13 cellular contexts compared by ENCODE assay signal in the genomic region with DNA sequence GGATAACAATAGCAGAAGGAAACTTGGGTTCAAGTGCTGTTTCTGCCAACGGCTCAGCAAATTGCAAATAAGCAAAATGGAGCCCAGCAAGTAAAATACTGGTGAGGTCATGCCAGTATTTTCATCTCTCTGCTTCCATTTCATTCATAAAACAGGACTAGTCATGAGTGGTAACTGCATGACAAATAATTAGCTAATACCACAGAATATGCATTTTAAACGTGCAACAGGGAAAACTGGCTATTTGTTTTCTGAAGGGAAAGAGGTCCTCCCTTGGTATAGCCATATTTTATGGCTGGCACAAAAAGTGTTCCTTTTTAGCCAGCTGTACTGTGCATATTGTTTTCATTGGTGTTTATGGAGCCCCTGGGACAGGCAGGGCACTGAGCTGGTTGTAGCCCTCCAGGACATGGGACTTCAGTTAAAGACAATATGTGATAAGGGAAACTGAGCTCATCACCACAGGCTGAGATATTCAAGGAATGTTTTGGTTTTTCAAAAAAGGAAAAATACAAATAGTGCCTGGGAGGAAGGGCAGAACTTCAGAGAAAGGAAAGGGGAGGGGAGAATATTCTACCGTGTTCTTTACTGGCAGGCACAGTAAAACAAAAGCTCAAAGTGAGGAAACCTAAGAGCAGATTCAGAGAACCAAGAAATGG. TPM values are rescaled to one million over a fixed set of nuclear protein-coding genes. Genes with fewer than 3 reads are reported as not detected.
DNase-seq lines count a peak whose midpoint lies in the region; ATAC-seq and TF ChIP-seq lines count a peak whose summit lies in the region.
"Had no signal": no experiment of that assay in that cellular context is flagged by ENCODE, and none has a peak within 500 bp of the region (broad histone marks: within the 10 kb centered on the region; RNA-seq: fewer than 3 reads in every experiment).

No MANE protein-coding gene starts in this region.

- DNase-seq in activated naive CD4-positive, alpha-beta T cell treated with anti-CD3 and anti-CD28 coated beads for 36 hours: no peak
- no peak for DNase-seq in activated naive CD4-positive, alpha-beta T cell (lab: John Stamatoyannopoulos, UW)
- DNase-seq in activated B cell treated with CpG ODN at 0.5 μM for 24 hours: no peak
- DNase-seq in fibroblast of lung (ENCODE audit: low read depth in 2 of 2): peak; percentile 18 to 55
- no peak for DNase-seq in DMS114 treated with DMSO at 0.1 percent for 48 hours (lab: John Stamatoyannopoulos, UW; ENCODE audit: unreplicated experiment)
- DNase-seq in ureter (ENCODE audit: low spot score): no peak
- DNase-seq: erythroblast, left colon had no signal

- H3K4me3 Mint-ChIP-seq in activated naive CD4-positive, alpha-beta T cell treated with anti-CD3 and anti-CD28 coated beads for 36 hours: no peak overlapping the region
- peak overlapping the region; percentile 70 for H3K4me3 Mint-ChIP-seq in activated B cell treated with CpG ODN at 0.5 μM for 24 hours
- peak overlapping the region; percentile 58 for H3K4me3 Mint-ChIP-seq in stimulated activated memory B cell treated with anti-CD40 and anti-IgM and Interleukin-4, amounts not matched to agents 10 μg/mL and 1 μg/mL and 100 μg/mL, for 72 hours

- ATAC-seq in activated B cell treated with CpG ODN at 0.5 μM for 24 hours (ENCODE audit: low read depth) (no peak), GM18502 (IDR thresholded peaks at IDR 0.05; ENCODE audit: poor library complexity, unreplicated experiment) (no peak)
- ATAC-seq in stimulated activated memory B cell treated with anti-CD40 and anti-IgM and Interleukin-4, amounts not matched to agents 10 μg/mL and 1 μg/mL and 100 μg/mL, for 72 hours: no peak
- ATAC-seq: left colon had no signal

- no peaks in the 10 kb centered on the region for H3K27me3 Mint-ChIP-seq in activated naive CD4-positive, alpha-beta T cell treated with anti-CD3 and anti-CD28 coated beads for 36 hours (ENCODE audit: low read depth)
- no peaks in the 10 kb centered on the region for H3K27me3 Mint-ChIP-seq in activated B cell treated with CpG ODN at 0.5 μM for 24 hours
- no peaks in the 10 kb centered on the region for H3K27me3 Mint-ChIP-seq in stimulated activated memory B cell treated with anti-CD40 and anti-IgM and Interleukin-4, amounts not matched to agents 10 μg/mL and 1 μg/mL and 100 μg/mL, for 72 hours

- peaks cover 5% of the 10 kb centered on the region for H3K36me3 Mint-ChIP-seq in activated naive CD4-positive, alpha-beta T cell treated with anti-CD3 and anti-CD28 coated beads for 36 hours (ENCODE audit: low read depth)
- H3K36me3 Mint-ChIP-seq in activated B cell treated with CpG ODN at 0.5 μM for 24 hours (ENCODE audit: low read depth): no peaks in the 10 kb centered on the region
- H3K36me3 Mint-ChIP-seq in stimulated activated memory B cell treated with anti-CD40 and anti-IgM and Interleukin-4, amounts not matched to agents 10 μg/mL and 1 μg/mL and 100 μg/mL, for 72 hours: no peaks in the 10 kb centered on the region

- TF ChIP-seq CTCF in activated B cell treated with CpG ODN at 0.5 μM for 24 hours (IDR thresholded peaks at IDR 0.05) (no peak), fibroblast of lung (conservative IDR thresholded peaks at IDR 0.05 in 1 of 2, IDR thresholded peaks at IDR 0.05 in 1 of 2; ENCODE audit: low read depth in 1 of 2, low read length in 2 of 2) (no peak)

- POLR2A ChIA-PET in activated B cell treated with CpG ODN at 0.5 μM for 24 hours (lab: Charles Lee): interaction anchor here (0.5 to 2.4 kb wide), 5 partner anchors 12 to 54 kb away, joined by 3 to 17 read pairs (median 10); no protein-coding TSS in a partner anchor

- H3K4me2 ChIP-seq in fibroblast of lung (ENCODE audit: extremely low read depth, insufficient read depth, low read length): no peak overlapping the region

- H3K27ac ChIP-seq in fibroblast of lung (ENCODE audit: insufficient read depth, low read length): peak overlapping the region; percentile 57
- H3K27ac ChIP-seq: C4-2B had no signal

- H3K9ac ChIP-seq in fibroblast of lung (ENCODE audit: insufficient read depth, low read length): no peak overlapping the region

- H4K20me1 ChIP-seq in fibroblast of lung (ENCODE audit: control insufficient read depth, extremely low read depth, insufficient read depth, low read length): no peaks in the 10 kb centered on the region

- peaks cover 58% of the 10 kb centered on the region for H3K4me1 Mint-ChIP-seq in activated naive CD4-positive, alpha-beta T cell treated with anti-CD3 and anti-CD28 coated beads for 36 hours (ENCODE audit: low read depth)
- peaks cover 73% of the 10 kb centered on the region for H3K4me1 Mint-ChIP-seq in activated B cell treated with CpG ODN at 0.5 μM for 24 hours
- H3K4me1 Mint-ChIP-seq in stimulated activated memory B cell treated with anti-CD40 and anti-IgM and Interleukin-4, amounts not matched to agents 10 μg/mL and 1 μg/mL and 100 μg/mL, for 72 hours: peaks cover 71% of the 10 kb centered on the region

- H3K79me2 ChIP-seq in fibroblast of lung (ENCODE audit: control insufficient read depth, insufficient read depth, low read length): no peaks in the 10 kb centered on the region

- no peaks in the 10 kb centered on the region for H3K36me3 ChIP-seq in fibroblast of lung (ENCODE audit: control insufficient read depth, insufficient read depth, low read length)

- peaks cover 3% of the 10 kb centered on the region for H3K9me3 Mint-ChIP-seq in activated naive CD4-positive, alpha-beta T cell treated with anti-CD3 and anti-CD28 coated beads for 36 hours
- H3K9me3 Mint-ChIP-seq in activated B cell treated with CpG ODN at 0.5 μM for 24 hours: no peaks in the 10 kb centered on the region
- H3K9me3 Mint-ChIP-seq in stimulated activated memory B cell treated with anti-CD40 and anti-IgM and Interleukin-4, amounts not matched to agents 10 μg/mL and 1 μg/mL and 100 μg/mL, for 72 hours: no peaks in the 10 kb centered on the region

- H3K4me3 ChIP-seq in fibroblast of lung (replicated peaks in 1 of 4; ENCODE audit: control extremely low read depth in 1 of 4, insufficient read depth in 1 of 4, low read depth in 3 of 4, low read length in 4 of 4): no peak overlapping the region
- H3K4me3 ChIP-seq: GM12878 had no signal

- no peaks in the 10 kb centered on the region for H3K9me3 ChIP-seq in fibroblast of lung (ENCODE audit: control insufficient read depth, insufficient read depth, low read depth, low read length)

- CTCF ChIA-PET in activated naive CD4-positive, alpha-beta T cell treated with anti-CD3 and anti-CD28 coated beads for 36 hours (lab: Charles Lee): interaction anchor here (0.7 kb wide), 1 partner anchor 13 kb away, joined by 4 read pairs; no protein-coding TSS in a partner anchor
- CTCF ChIA-PET in activated B cell treated with CpG ODN at 0.5 μM for 24 hours (lab: Charles Lee): interaction anchor here (1.2 kb wide), 1 partner anchor 51 kb away, joined by 4 read pairs; no protein-coding TSS in a partner anchor

- H3K4me1 ChIP-seq in fibroblast of lung (ENCODE audit: control insufficient read depth, extremely low read depth, insufficient read depth, low read length): peaks cover 11% of the 10 kb centered on the region

- peak overlapping the region; percentile 73 for H3K27ac Mint-ChIP-seq in activated naive CD4-positive, alpha-beta T cell treated with anti-CD3 and anti-CD28 coated beads for 36 hours
- H3K27ac Mint-ChIP-seq in activated B cell treated with CpG ODN at 0.5 μM for 24 hours: peak overlapping the region; percentile 92
- peak overlapping the region; percentile 90 for H3K27ac Mint-ChIP-seq in stimulated activated memory B cell treated with anti-CD40 and anti-IgM and Interleukin-4, amounts not matched to agents 10 μg/mL and 1 μg/mL and 100 μg/mL, for 72 hours
- H3K27ac Mint-ChIP-seq: progenitor cell of endocrine pancreas had no signal

- H2AFZ ChIP-seq in fibroblast of lung (ENCODE audit: low read length): no peak overlapping the region

- intact Hi-C loops in activated naive CD4-positive, alpha-beta T cell treated with anti-CD3 and anti-CD28 coated beads for 36 hours (cut with micrococcal nuclease): no loop called here
- intact Hi-C loops in activated B cell treated with CpG ODN at 0.5 μM for 24 hours (cut with micrococcal nuclease): no loop called here

- H3K27me3 ChIP-seq in fibroblast of lung (ENCODE audit: control insufficient read depth, insufficient read depth, low read length): no peaks in the 10 kb centered on the region

RNA-seq across cellular contexts. Expression of gene FOXN3, which starts 26.1 kb away (rescaled TPM):
- 10 to 100 TPM; 64.6 to 65.0 TPM for total RNA-seq in activated naive CD4-positive, alpha-beta T cell treated with anti-CD3 and anti-CD28 coated beads for 36 hours
- total RNA-seq in activated B cell treated with CpG ODN at 0.5 μM for 24 hours (88.2 and 106 TPM in 2 replicates), fibroblast of lung (27.5 and 27.9 TPM in 2 replicates), ureter (91.7 TPM)
- polyA plus RNA-seq in fibroblast of lung: 22.5 and 33.3 TPM in 2 replicates
- 14.4 and 26.1 TPM in 2 replicates for polyA plus RNA-seq in fibroblast of lung (2012)
- polyA minus RNA-seq in fibroblast of lung (ENCODE audit: low replicate concordance): 118 and 136 TPM in 2 replicates

Comparison
In these comparisons a context has a peak if more than half of its experiments do, and no peak if none do; other contexts are left out.
1. DNase-seq: peak in fibroblast of lung (2 of 2); none in activated naive CD4-positive, alpha-beta T cell treated with anti-CD3 and anti-CD28 coated beads for 36 hours (single experiment), activated naive CD4-positive, alpha-beta T cell (0 of 4), activated B cell treated with CpG ODN at 0.5 μM for 24 hours (single experiment), DMS114 treated with DMSO at 0.1 percent for 48 hours (single experiment) and ureter (single experiment).
2. Peak in every context shown above with its lines, with median percentiles within 50 percentile points of each other: H3K27ac Mint-ChIP-seq.